In the genomic region with DNA sequence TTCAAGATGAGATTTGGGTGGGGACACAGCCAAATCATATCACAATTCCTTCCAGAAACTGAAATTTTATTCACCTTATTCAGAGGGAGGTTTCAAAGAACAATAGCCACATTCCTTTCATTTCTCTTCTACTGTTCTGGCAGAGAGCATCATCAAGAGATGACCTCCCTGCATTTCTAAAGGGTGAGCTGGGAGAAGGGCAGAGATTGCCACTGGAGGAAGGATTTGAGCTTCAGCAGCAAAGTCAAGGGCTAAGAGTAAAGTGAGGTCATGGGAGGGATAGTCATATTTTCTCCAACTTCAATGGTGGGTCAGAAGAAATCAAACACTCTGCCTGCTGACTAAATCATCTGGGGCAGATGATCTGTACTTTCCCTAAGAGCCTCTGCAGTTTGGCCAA, we compare ENCODE assay signal across 34 cellular contexts.
DNase-seq lines count a peak whose midpoint lies in the region; ATAC-seq and TF ChIP-seq lines count a peak whose summit lies in the region.
"Had no signal": no experiment of that assay in that cellular context is flagged by ENCODE, and none has a peak within 500 bp of the region (broad histone marks: within the 10 kb centered on the region; RNA-seq: fewer than 3 reads in every experiment).

No MANE protein-coding gene starts in this region.

- in situ Hi-C loops in mammary epithelial cell (cut with MboI; ENCODE audit: low sequenced_read_pairs in 2 of 2): no loop called here

- no peaks in the 10 kb centered on the region for H3K79me2 ChIP-seq in mammary epithelial cell (ENCODE audit: insufficient read depth, low read length)

- H3K4me1 Mint-ChIP-seq in MCF 10A (ENCODE audit: insufficient read depth, unreplicated experiment): peaks cover 14% of the 10 kb centered on the region
- no peaks in the 10 kb centered on the region for H3K4me1 Mint-ChIP-seq in endothelial cell (ENCODE audit: unreplicated experiment)
- H3K4me1 Mint-ChIP-seq: activated B cell treated with CpG ODN at 0.5 μM for 24 hours; activated CD4-positive, alpha-beta T cell treated with anti-CD3 and anti-CD28 coated beads, Interleukin-2, amount 10 ng/mL, durations not matched to agents 7 days and 5 days had no signal

- H3K9ac ChIP-seq in mammary epithelial cell (ENCODE audit: insufficient read depth, low read length): no peak overlapping the region

- POLR2A ChIA-PET in MCF 10A (lab: Yijun Ruan, JAX): no interaction called here

- H3K4me3 Mint-ChIP-seq in MCF 10A (ENCODE audit: unreplicated experiment): no peak overlapping the region
- H3K4me3 Mint-ChIP-seq in endothelial cell (ENCODE audit: unreplicated experiment): peak overlapping the region; percentile 28
- H3K4me3 Mint-ChIP-seq: activated B cell treated with CpG ODN at 0.5 μM for 24 hours; activated CD4-positive, alpha-beta T cell treated with anti-CD3 and anti-CD28 coated beads, Interleukin-2, amount 10 ng/mL, durations not matched to agents 7 days and 5 days; activated naive CD8-positive, alpha-beta T cell; natural killer cell treated with Interleukin-12 subunit alpha and Interleukin-12 subunit beta and Interleukin-15 and Interleukin-18, amount 100 ng/mL, for 72 hours; type B pancreatic cell had no signal

- H3K36me3 Mint-ChIP-seq in MCF 10A (ENCODE audit: insufficient read depth, unreplicated experiment) (no peaks in the 10 kb centered on the region), endothelial cell (ENCODE audit: low read depth, unreplicated experiment) (peaks cover 45% of the 10 kb centered on the region)
- H3K36me3 Mint-ChIP-seq: activated naive CD8-positive, alpha-beta T cell; natural killer cell treated with Interleukin-12 subunit alpha and Interleukin-12 subunit beta and Interleukin-15 and Interleukin-18, amount 100 ng/mL, for 72 hours had no signal

- BruUV-seq in mammary epithelial cell (replicated peaks; lab: Mats Ljungman, UMichigan) (no TSS peak), MCF 10A (replicated peaks; lab: Mats Ljungman, UMichigan) (no TSS peak)

- H3K9me3 Mint-ChIP-seq in MCF 10A (ENCODE audit: unreplicated experiment) (peaks cover 7% of the 10 kb centered on the region), endothelial cell (ENCODE audit: unreplicated experiment) (no peaks in the 10 kb centered on the region)
- H3K9me3 Mint-ChIP-seq: activated B cell treated with CpG ODN at 0.5 μM for 24 hours; activated CD4-positive, alpha-beta T cell treated with anti-CD3 and anti-CD28 coated beads, Interleukin-2, amount 10 ng/mL, durations not matched to agents 7 days and 5 days; type B pancreatic cell had no signal

- H4K20me1 ChIP-seq in mammary epithelial cell (ENCODE audit: insufficient read depth, low read length): no peaks in the 10 kb centered on the region

- no peak overlapping the region for H2AFZ ChIP-seq in mammary epithelial cell (ENCODE audit: low read depth, low read length)

- ATAC-seq in GM18861 (IDR thresholded peaks at IDR 0.05; ENCODE audit: unreplicated experiment) (no peak), HG02938 (IDR thresholded peaks at IDR 0.05; ENCODE audit: unreplicated experiment) (no peak)
- ATAC-seq: left cardiac atrium; mucosa of descending colon; natural killer cell treated with Interleukin-12 subunit alpha and Interleukin-12 subunit beta and Interleukin-15 and Interleukin-18, amount 100 ng/mL, for 72 hours had no signal

- no peaks in the 10 kb centered on the region for H3K36me3 ChIP-seq in mammary epithelial cell (ENCODE audit: insufficient read depth, low read length)
- H3K36me3 ChIP-seq: cardiac muscle cell, colonic mucosa, Peyer's patch had no signal

- peaks cover 9% of the 10 kb centered on the region for H3K4me1 ChIP-seq in mammary epithelial cell (ENCODE audit: insufficient read depth, low read length)
- H3K4me1 ChIP-seq: colonic mucosa, Peyer's patch had no signal

- H3K27ac Mint-ChIP-seq in MCF 10A (ENCODE audit: low read depth, unreplicated experiment) (no peak overlapping the region), endothelial cell (ENCODE audit: unreplicated experiment) (no peak overlapping the region)
- H3K27ac Mint-ChIP-seq: activated B cell treated with CpG ODN at 0.5 μM for 24 hours; activated CD4-positive, alpha-beta T cell treated with anti-CD3 and anti-CD28 coated beads, Interleukin-2, amount 10 ng/mL, durations not matched to agents 7 days and 5 days; activated naive CD8-positive, alpha-beta T cell; natural killer cell treated with Interleukin-12 subunit alpha and Interleukin-12 subunit beta and Interleukin-15 and Interleukin-18, amount 100 ng/mL, for 72 hours; type B pancreatic cell had no signal

- intact Hi-C loops in mammary epithelial cell (cut with micrococcal nuclease): no loop called here
- intact Hi-C loops in MCF 10A (cut with micrococcal nuclease): no loop called here

- no peak overlapping the region for H3K4me3 ChIP-seq in mammary epithelial cell (replicated peaks in 1 of 3; ENCODE audit: insufficient read depth in 1 of 3, low read depth in 2 of 3, low read length in 3 of 3)
- H3K4me3 ChIP-seq: cardiac muscle cell, colonic mucosa, lung, mucosa of descending colon, Peyer's patch had no signal

- DNase-seq in mammary epithelial cell: peak; percentile 46
- DNase-seq in MCF 10A (ENCODE audit: unreplicated experiment): no peak
- no peak for DNase-seq in endothelial cell (ENCODE audit: low spot score)
- DNase-seq in kidney glomerular epithelial cell (lab: John Stamatoyannopoulos, UW): peak; percentile 45
- no peak for DNase-seq in DMS 273 treated with DMSO at 0.1 percent for 48 hours (lab: John Stamatoyannopoulos, UW)
- DNase-seq in NCI-H1105 treated with DMSO at 0.1 percent for 48 hours (lab: John Stamatoyannopoulos, UW): no peak
- DNase-seq: activated B cell treated with CpG ODN at 0.5 μM for 24 hours; activated CD4-positive, alpha-beta T cell treated with anti-CD3 and anti-CD28 coated beads, Interleukin-2, amount 10 ng/mL, durations not matched to agents 7 days and 5 days; activated effector memory CD4-positive, alpha-beta T cell treated with Interleukin-2 at 50 U/mL for 16 hours; activated T-cell treated with anti-CD3 and anti-CD28 coated beads, Interleukin-2, amount 50 U/mL, for 1 hour; aorta; Calu3; colonic mucosa; DMS79 treated with DMSO at 0.1 percent for 48 hours; effector CD4-positive, alpha-beta T cell; HCEC 1CT; left cardiac atrium; mucosa of descending colon; NCI-H146; NCI-H446; NCI-H748 treated with DMSO at 0.1 percent for 48 hours; Peyer's patch; SHP77 treated with DMSO at 0.1 percent for 48 hours; stimulated activated CD4-positive, alpha-beta T cell treated with anti-CD3 and anti-CD28 coated beads, Interleukin-15, amount 100 ng/mL, for 24 hours; stimulated activated CD4-positive, alpha-beta T cell treated with anti-CD3 and anti-CD28 coated beads, Interleukin-4, amount 100 ng/mL, for 4 hours; SW 1271 had no signal

- no peak for TF ChIP-seq CTCF in mammary epithelial cell (conservative IDR thresholded peaks at IDR 0.05 in 1 of 2, IDR thresholded peaks at IDR 0.05 in 1 of 2; ENCODE audit: extremely low read depth in 1 of 2, insufficient read depth in 1 of 2, low read depth in 1 of 2, low read length in 2 of 2)
- TF ChIP-seq CTCF in MCF 10A (IDR thresholded peaks at IDR 0.05; ENCODE audit: unreplicated experiment): no peak
- no peak for TF ChIP-seq CTCF in endothelial cell (IDR thresholded peaks at IDR 0.05; ENCODE audit: unreplicated experiment)

- no peak overlapping the region for H3K4me2 ChIP-seq in mammary epithelial cell (ENCODE audit: insufficient read depth, low read depth, low read length)

- H3K9me3 ChIP-seq in mammary epithelial cell (replicated peaks; ENCODE audit: insufficient read depth, low read length): no peaks in the 10 kb centered on the region
- H3K9me3 ChIP-seq: colonic mucosa, mucosa of descending colon, Peyer's patch had no signal

- no peak overlapping the region for H3K27ac ChIP-seq in mammary epithelial cell (ENCODE audit: insufficient read depth, low read depth, low read length)
- H3K27ac ChIP-seq: 22Rv1, cardiac muscle cell, colonic mucosa, Peyer's patch had no signal

- dilution Hi-C loops in mammary epithelial cell (cut with HindIII; ENCODE audit: low sequenced_read_pairs): no loop called here

- H3K27me3 Mint-ChIP-seq in MCF 10A (ENCODE audit: insufficient read depth, unreplicated experiment): no peaks in the 10 kb centered on the region
- H3K27me3 Mint-ChIP-seq in endothelial cell (ENCODE audit: unreplicated experiment): no peaks in the 10 kb centered on the region
- H3K27me3 Mint-ChIP-seq: activated CD4-positive, alpha-beta T cell treated with anti-CD3 and anti-CD28 coated beads, Interleukin-2, amount 10 ng/mL, durations not matched to agents 7 days and 5 days; activated naive CD8-positive, alpha-beta T cell had no signal

- CTCF ChIA-PET in mammary epithelial cell (lab: Charles Lee; ENCODE audit: low non-redundant PET) (no interaction called here), MCF 10A (lab: Yijun Ruan, JAX) (no interaction called here)

- no peaks in the 10 kb centered on the region for H3K27me3 ChIP-seq in mammary epithelial cell (ENCODE audit: insufficient read depth, low read length)
- H3K27me3 ChIP-seq: cardiac muscle cell, colonic mucosa, Peyer's patch had no signal

Comparison
In these comparisons a context has a peak if more than half of its experiments do, and no peak if none do; other contexts are left out.
1. DNase-seq: peak in mammary epithelial cell (single experiment) and kidney glomerular epithelial cell (single experiment); none in MCF 10A (single experiment), endothelial cell (single experiment), DMS 273 treated with DMSO at 0.1 percent for 48 hours (single experiment) and NCI-H1105 treated with DMSO at 0.1 percent for 48 hours (single experiment).